Comparison of ENCODE assay signal across 1 cellular context in genomic region chr17:75873587-75874322, GRCh38.
TF ChIP-seq lines count a peak whose summit lies in the region.

No MANE protein-coding gene starts in this region.

TF ChIP-seq in HEK293, 187 proteins besides CTCF, POLR2A, EP300 and RAD21 (continued from another document):
- TF ChIP-seq ZSCAN18 (tag by site-specific recombination; IDR thresholded peaks at IDR 0.05) (no peak), TRIM28 (IDR thresholded peaks at IDR 0.05; ENCODE audit: borderline replicate concordance, low read length) (no peak), SCRT1 (tag by site-specific recombination; IDR thresholded peaks at IDR 0.05; ENCODE audit: borderline replicate concordance) (peak; percentile 67; the same call in 1 of the 2 replicates), ZNF280C (tag by site-specific recombination; IDR thresholded peaks at IDR 0.05) (no peak), ZNF830 (tag by site-specific recombination; IDR thresholded peaks at IDR 0.05; ENCODE audit: low read depth) (no peak), SCRT2 (tag by site-specific recombination; IDR thresholded peaks at IDR 0.05) (peak; percentile 89), ZBTB48 (tag by site-specific recombination; IDR thresholded peaks at IDR 0.05) (no peak), ZNF510 (tag by site-specific recombination; IDR thresholded peaks at IDR 0.05; ENCODE audit: insufficient replicate concordance) (no peak)
- TF ChIP-seq, protein P1, sequence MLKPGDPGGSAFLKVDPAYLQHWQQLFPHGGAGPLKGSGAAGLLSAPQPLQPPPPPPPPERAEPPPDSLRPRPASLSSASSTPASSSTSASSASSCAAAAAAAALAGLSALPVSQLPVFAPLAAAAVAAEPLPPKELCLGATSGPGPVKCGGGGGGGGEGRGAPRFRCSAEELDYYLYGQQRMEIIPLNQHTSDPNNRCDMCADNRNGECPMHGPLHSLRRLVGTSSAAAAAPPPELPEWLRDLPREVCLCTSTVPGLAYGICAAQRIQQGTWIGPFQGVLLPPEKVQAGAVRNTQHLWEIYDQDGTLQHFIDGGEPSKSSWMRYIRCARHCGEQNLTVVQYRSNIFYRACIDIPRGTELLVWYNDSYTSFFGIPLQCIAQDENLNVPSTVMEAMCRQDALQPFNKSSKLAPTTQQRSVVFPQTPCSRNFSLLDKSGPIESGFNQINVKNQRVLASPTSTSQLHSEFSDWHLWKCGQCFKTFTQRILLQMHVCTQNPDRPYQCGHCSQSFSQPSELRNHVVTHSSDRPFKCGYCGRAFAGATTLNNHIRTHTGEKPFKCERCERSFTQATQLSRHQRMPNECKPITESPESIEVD (tag by site-specific recombination; IDR thresholded peaks at IDR 0.05), result no peak
